ENCODE assay signal across 8 cellular contexts in the genomic region with DNA sequence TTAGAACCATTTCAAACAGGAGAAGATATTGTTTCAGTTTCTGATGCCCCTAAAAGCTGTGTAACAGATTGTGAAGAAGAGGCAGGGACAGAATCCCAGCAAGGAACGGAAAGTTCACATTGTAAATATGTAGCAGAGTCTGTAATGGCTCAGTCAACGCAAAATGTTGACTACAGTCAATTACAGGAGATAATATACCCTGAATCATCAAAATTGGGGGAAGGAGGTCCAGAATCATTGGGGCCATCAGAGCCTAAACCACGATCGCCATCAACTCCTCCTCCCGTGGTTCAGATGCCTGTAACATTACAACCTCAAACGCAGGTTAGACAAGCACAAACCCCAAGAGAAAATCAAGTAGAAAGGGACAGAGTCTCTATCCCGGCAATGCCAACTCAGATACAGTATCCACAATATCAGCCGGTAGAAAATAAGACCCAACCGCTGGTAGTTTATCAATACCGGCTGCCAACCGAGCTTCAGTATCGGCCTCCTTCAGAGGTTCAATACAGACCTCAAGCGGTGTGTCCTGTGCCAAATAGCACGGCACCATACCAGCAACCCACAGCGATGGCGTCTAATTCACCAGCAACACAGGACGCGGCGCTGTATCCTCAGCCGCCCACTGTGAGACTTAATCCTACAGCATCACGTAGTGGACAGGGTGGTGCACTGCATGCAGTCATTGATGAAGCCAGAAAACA. TPM values are rescaled to one million over a fixed set of nuclear protein-coding genes. Genes with fewer than 3 reads are reported as not detected.
DNase-seq lines count a peak whose midpoint lies in the region; ATAC-seq, FAIRE-seq and TF ChIP-seq lines count a peak whose summit lies in the region.

No MANE protein-coding gene starts in this region.

- H3K36me3 ChIP-seq in NT2/D1 (ENCODE audit: insufficient read depth, insufficient read length, low read length): peaks cover 27% of the 10 kb centered on the region

- H3K4me3 ChIP-seq in NT2/D1 (ENCODE audit: insufficient read length, low read depth): peak overlapping the region; percentile 30
- H3K4me3 ChIP-seq in epithelial cell of proximal tubule (ENCODE audit: low read depth, low read length): no peak overlapping the region

- peaks cover 11% of the 10 kb centered on the region for H3K4me1 ChIP-seq in NT2/D1 (ENCODE audit: insufficient read depth, insufficient read length)

- no peaks in the 10 kb centered on the region for H3K27me3 ChIP-seq in NT2/D1 (ENCODE audit: insufficient read depth, insufficient read length)

- H3K4me1 Mint-ChIP-seq in naive B cell: peaks cover 15 to 18% (median 15%) of the 10 kb centered on the region in 3 donors

- peak overlapping the region in 4 of 8 donors; percentile 59 to 74 (median 68) for H3K4me3 Mint-ChIP-seq in naive B cell

- TF ChIP-seq CTCF in GM12873 (IDR thresholded peaks at IDR 0.05; ENCODE audit: insufficient read depth, low read depth, low read length, missing control alignments): peak; percentile 88
- TF ChIP-seq CTCF in epithelial cell of proximal tubule (conservative IDR thresholded peaks at IDR 0.05; ENCODE audit: low read depth, low read length): peak; percentile 80

- peak overlapping the region; percentile 62 for H3K9ac ChIP-seq in NT2/D1 (ENCODE audit: insufficient read length, low read depth)

- no peaks in the 10 kb centered on the region for H3K36me3 Mint-ChIP-seq in naive B cell

- no peak for FAIRE-seq in HTR-8/SVneo (lab: Jason Lieb, UNC)

- no peaks in the 10 kb centered on the region for H3K9me3 Mint-ChIP-seq in naive B cell

- DNase-seq in HTR-8/SVneo (ENCODE audit: insufficient read length, low spot score) (peak; percentile 39), NT2/D1 (ENCODE audit: low read depth, low spot score) (peak; percentile 61), epithelial cell of proximal tubule (ENCODE audit: low read depth) (no peak), naive B cell (peak; percentile 69)
- peak; percentile 84 for DNase-seq in activated CD8-positive, alpha-beta memory T cell treated with anti-CD3 and anti-CD28 coated beads, Interleukin-2, amount 50 U/mL, for 48 hours
- peak; percentile 38 for DNase-seq in stimulated activated CD8-positive, alpha-beta memory T cell treated with anti-CD3 and anti-CD28 coated beads, Interleukin-7, amount 100 ng/mL, for 24 hours (ENCODE audit: low read depth)

- H3K9me3 ChIP-seq in NT2/D1 (ENCODE audit: insufficient read depth, low read length): no peaks in the 10 kb centered on the region

- ATAC-seq in naive B cell (ENCODE audit: low read depth in 2 of 2) (peak; percentile 98 to 99), HG03457 (IDR thresholded peaks at IDR 0.05; ENCODE audit: unreplicated experiment) (no peak)

- H3K27me3 Mint-ChIP-seq in naive B cell: peaks cover 0 to 7% (median 0%) of the 10 kb centered on the region in 3 donors

- H3K27ac Mint-ChIP-seq in naive B cell: peak overlapping the region in 1 of 6 donors; percentile 41

RNA-seq across cellular contexts. Expression of a gene that starts 40.8 kb away (rescaled TPM):
- total RNA-seq in epithelial cell of proximal tubule: not detected in 2 replicates
- not detected for polyA plus RNA-seq in naive B cell (ENCODE audit: low read depth in 6 of 6)
